Comparison of ENCODE assay signal across 2 cellular contexts in the genomic region with DNA sequence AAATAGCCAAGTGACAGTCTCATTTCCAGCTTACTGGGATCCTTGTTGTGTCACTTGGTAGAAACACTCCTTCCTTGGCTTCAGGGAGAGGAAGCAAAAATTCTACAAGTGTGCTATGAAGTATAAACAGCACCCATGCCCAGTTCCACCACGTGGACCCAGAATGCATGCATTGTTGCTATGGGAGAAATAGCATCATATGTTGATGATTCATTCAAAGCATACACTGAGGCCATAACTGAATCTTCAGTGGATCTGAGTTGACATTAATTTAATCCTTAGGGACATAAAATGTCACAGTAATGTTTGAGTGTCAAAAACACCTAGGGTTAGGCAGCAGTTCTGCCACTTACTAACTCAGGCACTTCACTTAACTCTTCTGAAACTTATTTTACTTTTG.
TF ChIP-seq lines count a peak whose summit lies in the region.

No MANE protein-coding gene starts in this region.

TF ChIP-seq in H1, 55 proteins besides CTCF, POLR2A, EP300 and RAD21 (continued from another document):
- TF ChIP-seq, protein P1, sequence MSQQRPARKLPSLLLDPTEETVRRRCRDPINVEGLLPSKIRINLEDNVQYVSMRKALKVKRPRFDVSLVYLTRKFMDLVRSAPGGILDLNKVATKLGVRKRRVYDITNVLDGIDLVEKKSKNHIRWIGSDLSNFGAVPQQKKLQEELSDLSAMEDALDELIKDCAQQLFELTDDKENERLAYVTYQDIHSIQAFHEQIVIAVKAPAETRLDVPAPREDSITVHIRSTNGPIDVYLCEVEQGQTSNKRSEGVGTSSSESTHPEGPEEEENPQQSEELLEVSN (IDR thresholded peaks at IDR 0.05) = no peak
- no peak for TF ChIP-seq SIN3A (conservative IDR thresholded peaks at IDR 0.05 in 1 of 2, IDR thresholded peaks at IDR 0.05 in 1 of 2; ENCODE audit: low read depth in 1 of 2, low read length in 2 of 2)
- TF ChIP-seq ZNF274 (IDR thresholded peaks at IDR 0.05; ENCODE audit: borderline replicate concordance, extremely low read depth, low read length) = no peak
- no peak for TF ChIP-seq CREB1 (IDR thresholded peaks at IDR 0.05)
- no peak for TF ChIP-seq PHF8 (conservative IDR thresholded peaks at IDR 0.05; ENCODE audit: low read depth, low read length)

TF ChIP-seq in neural cell, 6 proteins besides CTCF, POLR2A, EP300 and RAD21 (continued from another document):
- TF ChIP-seq, protein P2, sequence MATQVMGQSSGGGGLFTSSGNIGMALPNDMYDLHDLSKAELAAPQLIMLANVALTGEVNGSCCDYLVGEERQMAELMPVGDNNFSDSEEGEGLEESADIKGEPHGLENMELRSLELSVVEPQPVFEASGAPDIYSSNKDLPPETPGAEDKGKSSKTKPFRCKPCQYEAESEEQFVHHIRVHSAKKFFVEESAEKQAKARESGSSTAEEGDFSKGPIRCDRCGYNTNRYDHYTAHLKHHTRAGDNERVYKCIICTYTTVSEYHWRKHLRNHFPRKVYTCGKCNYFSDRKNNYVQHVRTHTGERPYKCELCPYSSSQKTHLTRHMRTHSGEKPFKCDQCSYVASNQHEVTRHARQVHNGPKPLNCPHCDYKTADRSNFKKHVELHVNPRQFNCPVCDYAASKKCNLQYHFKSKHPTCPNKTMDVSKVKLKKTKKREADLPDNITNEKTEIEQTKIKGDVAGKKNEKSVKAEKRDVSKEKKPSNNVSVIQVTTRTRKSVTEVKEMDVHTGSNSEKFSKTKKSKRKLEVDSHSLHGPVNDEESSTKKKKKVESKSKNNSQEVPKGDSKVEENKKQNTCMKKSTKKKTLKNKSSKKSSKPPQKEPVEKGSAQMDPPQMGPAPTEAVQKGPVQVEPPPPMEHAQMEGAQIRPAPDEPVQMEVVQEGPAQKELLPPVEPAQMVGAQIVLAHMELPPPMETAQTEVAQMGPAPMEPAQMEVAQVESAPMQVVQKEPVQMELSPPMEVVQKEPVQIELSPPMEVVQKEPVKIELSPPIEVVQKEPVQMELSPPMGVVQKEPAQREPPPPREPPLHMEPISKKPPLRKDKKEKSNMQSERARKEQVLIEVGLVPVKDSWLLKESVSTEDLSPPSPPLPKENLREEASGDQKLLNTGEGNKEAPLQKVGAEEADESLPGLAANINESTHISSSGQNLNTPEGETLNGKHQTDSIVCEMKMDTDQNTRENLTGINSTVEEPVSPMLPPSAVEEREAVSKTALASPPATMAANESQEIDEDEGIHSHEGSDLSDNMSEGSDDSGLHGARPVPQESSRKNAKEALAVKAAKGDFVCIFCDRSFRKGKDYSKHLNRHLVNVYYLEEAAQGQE (IDR thresholded peaks at IDR 0.05; ENCODE audit: borderline replicate concordance) = no peak
- TF ChIP-seq TAF1 (IDR thresholded peaks at IDR 0.05; ENCODE audit: low read depth) (no peak), MXI1 (conservative IDR thresholded peaks at IDR 0.05; ENCODE audit: poor library complexity, severe bottlenecking) (no peak), POLR2AphosphoS5 (IDR thresholded peaks at IDR 0.05) (no peak), EZH2 (IDR thresholded peaks at IDR 0.05; ENCODE audit: borderline replicate concordance, insufficient read depth, low read length, poor library complexity, severe bottlenecking) (no peak)
